20 cellular contexts compared by ENCODE assay signal in the genomic region with DNA sequence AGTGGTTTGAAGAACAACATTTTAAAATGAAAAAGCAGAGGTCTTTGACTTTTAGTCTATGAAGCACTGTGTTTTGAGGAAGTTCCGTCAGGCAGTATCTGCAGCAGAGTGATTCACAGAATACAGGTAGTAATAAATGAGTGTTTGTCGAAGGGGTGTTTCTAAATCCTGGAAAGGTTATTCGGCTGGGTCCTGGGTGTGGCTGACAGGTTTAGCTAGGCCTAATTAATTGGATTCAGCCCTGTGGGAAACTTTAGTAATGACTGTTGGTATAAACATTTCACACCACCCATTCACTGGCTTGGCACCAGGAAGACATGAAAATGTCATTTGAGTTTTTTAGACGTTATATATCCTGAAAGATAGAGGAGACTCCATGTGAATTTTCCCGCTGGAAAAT. TPM values are rescaled to one million over a fixed set of nuclear protein-coding genes. Genes with fewer than 3 reads are reported as not detected.
DNase-seq lines count a peak whose midpoint lies in the region; ATAC-seq and TF ChIP-seq lines count a peak whose summit lies in the region.
"Had no signal": no experiment of that assay in that cellular context is flagged by ENCODE, and none has a peak within 500 bp of the region (broad histone marks: within the 10 kb centered on the region; RNA-seq: fewer than 3 reads in every experiment).

No MANE protein-coding gene starts in this region.

- TF ChIP-seq CTCF in MCF 10A (IDR thresholded peaks at IDR 0.05; ENCODE audit: unreplicated experiment) (no peak), breast epithelium (IDR thresholded peaks at IDR 0.05) (no peak), PC-3 (conservative IDR thresholded peaks at IDR 0.05; ENCODE audit: low read depth, low read length) (no peak), foreskin keratinocyte (conservative IDR thresholded peaks at IDR 0.05) (no peak), type B pancreatic cell (conservative IDR thresholded peaks at IDR 0.05) (no peak)

- H3K27me3 Mint-ChIP-seq in MCF 10A (ENCODE audit: insufficient read depth, unreplicated experiment) (no peaks in the 10 kb centered on the region), type B pancreatic cell (no peaks in the 10 kb centered on the region)
- H3K27me3 Mint-ChIP-seq: stimulated activated naive CD8-positive, alpha-beta T cell treated with anti-CD3 and anti-CD28 coated beads, Interleukin-15, Interleukin-2, amounts not matched to agents 100 ng/mL and 50 ng/mL, for 24 hours had no signal

- no peak overlapping the region for H3K27ac Mint-ChIP-seq in MCF 10A (ENCODE audit: low read depth, unreplicated experiment)
- peak overlapping the region; percentile 93 for H3K27ac Mint-ChIP-seq in type B pancreatic cell
- H3K27ac Mint-ChIP-seq: stimulated activated naive CD8-positive, alpha-beta T cell treated with anti-CD3 and anti-CD28 coated beads, Interleukin-15, Interleukin-2, amounts not matched to agents 100 ng/mL and 50 ng/mL, for 24 hours had no signal

- TF ChIP-seq POLR2A in breast epithelium (IDR thresholded peaks at IDR 0.05) = no peak

- H3K4me1 ChIP-seq in breast epithelium (no peaks in the 10 kb centered on the region), PC-3 (ENCODE audit: insufficient read depth, low read length) (peaks cover 27% of the 10 kb centered on the region), foreskin keratinocyte (peaks cover 35% of the 10 kb centered on the region)
- H3K4me1 ChIP-seq: ascending aorta, upper lobe of right lung had no signal

- BruUV-seq in MCF 10A (replicated peaks; lab: Mats Ljungman, UMichigan) = no TSS peak
- BruUV-seq in PC-3 (replicated peaks; lab: Mats Ljungman, UMichigan) = no TSS peak

- H3K9me3 ChIP-seq in breast epithelium (no peaks in the 10 kb centered on the region), PC-3 (ENCODE audit: low read length) (no peaks in the 10 kb centered on the region)
- H3K9me3 ChIP-seq: ascending aorta, neutrophil, upper lobe of right lung had no signal

- peaks cover 36% of the 10 kb centered on the region for H3K36me3 Mint-ChIP-seq in MCF 10A (ENCODE audit: insufficient read depth, unreplicated experiment)
- H3K36me3 Mint-ChIP-seq in type B pancreatic cell = no peaks in the 10 kb centered on the region

- peaks cover 16% of the 10 kb centered on the region for H3K4me1 Mint-ChIP-seq in MCF 10A (ENCODE audit: insufficient read depth, unreplicated experiment)
- H3K4me1 Mint-ChIP-seq in type B pancreatic cell (ENCODE audit: unreplicated experiment) = peaks cover 31% of the 10 kb centered on the region

- POLR2A ChIA-PET in MCF 10A (lab: Yijun Ruan, JAX) = interaction anchor here (0.5 to 1.9 kb wide), 3 partner anchors 54 to 919 kb away, joined by 3 to 4 read pairs (median 3); a partner anchor contains a TSS
- POLR2A ChIA-PET in PC-3 (lab: Charles Lee; ENCODE audit: unreplicated experiment) = no interaction called here

- intact Hi-C loops in MCF 10A (cut with micrococcal nuclease) (no loop called here), breast epithelium (cut with DNase I; ENCODE audit: low total_unique reads) (no loop called here), PC-3 (cut with micrococcal nuclease) (no loop called here)

- no peaks in the 10 kb centered on the region for H3F3A ChIP-seq in PC-3 (ENCODE audit: low read length, unreplicated experiment)

- H3K9ac ChIP-seq in PC-3 (ENCODE audit: low read length) = no peak overlapping the region

- H3K36me3 ChIP-seq in breast epithelium = no peaks in the 10 kb centered on the region
- 0 out of 2 replicates have a peak, but pooled peaks cover 3% of the 10 kb centered on the region for H3K36me3 ChIP-seq in PC-3 (ENCODE audit: low read depth, low read length)
- H3K36me3 ChIP-seq: ascending aorta, neutrophil, upper lobe of right lung had no signal

- H3K9me2 ChIP-seq in PC-3 (replicated peaks; ENCODE audit: low read length) = no peaks in the 10 kb centered on the region

- CTCF ChIA-PET in MCF 10A (lab: Yijun Ruan, JAX) (interaction anchor here (0.6 kb wide), 1 partner anchor 1982 kb away, joined by 3 read pairs; no protein-coding TSS in a partner anchor), PC-3 (lab: Charles Lee) (no interaction called here)

- DNase-seq in MCF 10A (ENCODE audit: unreplicated experiment) (peak; percentile 14), breast epithelium (ENCODE audit: low spot score in 2 of 2) (no peak), PC-3 (peak; percentile 13), foreskin keratinocyte (peak; percentile 56 to 64), type B pancreatic cell (ENCODE audit: extremely low spot score, unreplicated experiment) (no peak), caudate nucleus (lab: John Stamatoyannopoulos, UW) (no peak)
- no peak for DNase-seq in activated naive CD4-positive, alpha-beta T cell treated with anti-CD3 and anti-CD28 coated beads, Interleukin-2, amount 50 U/mL, for 16 hours
- DNase-seq: activated naive CD4-positive, alpha-beta T cell; activated T-cell treated with anti-CD3 and anti-CD28 coated beads for 4 hours; left cardiac atrium; NCI-H524 treated with DMSO at 0.1 percent for 48 hours; right cardiac atrium; RPMI8226; SW 1271; upper lobe of right lung had no signal

- ATAC-seq in PC-3 (peak; percentile 21; the same call in 1 of the 2 replicates), foreskin keratinocyte (peak; percentile 57), GM19351 (IDR thresholded peaks at IDR 0.05; ENCODE audit: unreplicated experiment) (no peak)
- ATAC-seq: left cardiac atrium, right cardiac atrium, upper lobe of right lung had no signal

- no peak overlapping the region for H3K4me3 ChIP-seq in breast epithelium
- H3K4me3 ChIP-seq in PC-3 (ENCODE audit: low read length) = no peak overlapping the region
- H3K4me3 ChIP-seq: ascending aorta, upper lobe of right lung had no signal

- no peaks in the 10 kb centered on the region for H4K20me1 ChIP-seq in PC-3 (ENCODE audit: low read length)

- H2AFZ ChIP-seq in PC-3 (ENCODE audit: low read length) = no peak overlapping the region

- H3K27ac ChIP-seq in breast epithelium (no peak overlapping the region), PC-3 (ENCODE audit: low read length) (peak overlapping the region; percentile 26), foreskin keratinocyte (peak overlapping the region; percentile 89), caudate nucleus (ENCODE audit: low read depth, low read length) (no peak overlapping the region)
- H3K27ac ChIP-seq: ascending aorta, C4-2B, neutrophil, upper lobe of right lung had no signal

- H3K79me2 ChIP-seq in PC-3 (ENCODE audit: low read length) = no peaks in the 10 kb centered on the region

- no peaks in the 10 kb centered on the region for H3K9me3 Mint-ChIP-seq in MCF 10A (ENCODE audit: unreplicated experiment)
- H3K9me3 Mint-ChIP-seq in type B pancreatic cell = no peaks in the 10 kb centered on the region
- H3K9me3 Mint-ChIP-seq: stimulated activated naive CD8-positive, alpha-beta T cell treated with anti-CD3 and anti-CD28 coated beads, Interleukin-15, Interleukin-2, amounts not matched to agents 100 ng/mL and 50 ng/mL, for 24 hours had no signal

- no peak overlapping the region for H3K4me2 ChIP-seq in PC-3 (ENCODE audit: low read length)

- H3K4me3 Mint-ChIP-seq in MCF 10A (ENCODE audit: unreplicated experiment) (no peak overlapping the region), type B pancreatic cell (peak overlapping the region; percentile 67)
- H3K4me3 Mint-ChIP-seq: stimulated activated naive CD8-positive, alpha-beta T cell treated with anti-CD3 and anti-CD28 coated beads, Interleukin-15, Interleukin-2, amounts not matched to agents 100 ng/mL and 50 ng/mL, for 24 hours had no signal

- H3K27me3 ChIP-seq in breast epithelium = no peaks in the 10 kb centered on the region
- no peaks in the 10 kb centered on the region for H3K27me3 ChIP-seq in PC-3 (ENCODE audit: low read length)
- H3K27me3 ChIP-seq in foreskin keratinocyte = no peaks in the 10 kb centered on the region
- H3K27me3 ChIP-seq: ascending aorta, neutrophil, upper lobe of right lung had no signal

RNA-seq across cellular contexts. Expression of a gene that starts 51.3 kb away (rescaled TPM):
- total RNA-seq in MCF 10A (2022) (41.6 and 50.0 TPM in 2 replicates), breast epithelium (100 to 1,000 TPM in 1 of 3 donors, 10 to 100 TPM in 2; 28.5 to 103 (median 45.1) TPM), PC-3 (2014; rRNA removed) (84.7 and 85.5 TPM in 2 replicates), foreskin keratinocyte (111 and 116 TPM in 2 replicates), type B pancreatic cell (ENCODE audit: low replicate concordance) (37.5 and 48.1 TPM in 2 replicates)
- polyA plus RNA-seq in foreskin keratinocyte = 45.3 and 50.3 TPM in 2 replicates

Comparison
In these comparisons a context has a peak if more than half of its experiments do, and no peak if none do; other contexts are left out.
1. DNase-seq: peak in MCF 10A (single experiment), PC-3 (single experiment) and foreskin keratinocyte (2 of 2); none in breast epithelium (0 of 2), type B pancreatic cell (single experiment), activated naive CD4-positive, alpha-beta T cell treated with anti-CD3 and anti-CD28 coated beads, Interleukin-2, amount 50 U/mL, for 16 hours (single experiment) and caudate nucleus (0 of 61).
2. H3K27ac ChIP-seq: peak in PC-3 (single experiment) and foreskin keratinocyte (single experiment); none in breast epithelium (0 of 2) and caudate nucleus (single experiment).